Comparison of ENCODE assay signal across 23 cellular contexts in genomic region chr1:1189071-1189470, GRCh38. TPM values are rescaled to one million over a fixed set of nuclear protein-coding genes. Genes with fewer than 3 reads are reported as not detected.
"Had no signal": no experiment of that assay in that cellular context is flagged by ENCODE, and none has a peak within 500 bp of the region (broad histone marks: within the 10 kb centered on the region; RNA-seq: fewer than 3 reads in every experiment).

No MANE protein-coding gene starts in this region.

- DNase-seq: cortex of kidney; dorsolateral prefrontal cortex; effector CD8-positive, alpha-beta T cell; foreskin melanocyte; heart left ventricle; hippocampal formation; naive thymus-derived CD8-positive, alpha-beta T cell; spleen; stimulated activated CD4-positive, alpha-beta T cell treated with anti-CD3 and anti-CD28 coated beads, Interleukin-15, amount 100 ng/mL, for 24 hours; stimulated activated CD4-positive, alpha-beta T cell treated with anti-CD3 and anti-CD28 coated beads, Interleukin-1b, Interleukin-23, amount 100 ng/mL, for 48 hours; stimulated activated CD4-positive, alpha-beta T cell treated with anti-CD3 and anti-CD28 coated beads, Interleukin-4, amount 100 ng/mL, for 24 hours; testis had no signal

- H3K9me3 ChIP-seq: neutrophil, testis had no signal

- H3K4me3 Mint-ChIP-seq: naive thymus-derived CD8-positive, alpha-beta T cell; stimulated activated memory B cell treated with anti-CD40 and anti-IgM and Interleukin-4, amounts not matched to agents 10 μg/mL and 1 μg/mL and 100 μg/mL, for 72 hours; stimulated activated naive CD8-positive, alpha-beta T cell treated with anti-CD3 and anti-CD28 coated beads, Interleukin-15, Interleukin-2, amounts not matched to agents 100 ng/mL and 50 ng/mL, for 24 hours had no signal

- H3K27ac Mint-ChIP-seq: naive thymus-derived CD8-positive, alpha-beta T cell; stimulated activated memory B cell treated with anti-CD40 and anti-IgM and Interleukin-4, amounts not matched to agents 10 μg/mL and 1 μg/mL and 100 μg/mL, for 72 hours; stimulated activated naive CD8-positive, alpha-beta T cell treated with anti-CD3 and anti-CD28 coated beads, Interleukin-15, Interleukin-2, amounts not matched to agents 100 ng/mL and 50 ng/mL, for 24 hours had no signal

- H3K27ac ChIP-seq: dorsolateral prefrontal cortex, heart left ventricle, neutrophil, spleen, testis, tibial nerve had no signal

- H3K4me3 ChIP-seq: dorsolateral prefrontal cortex, heart left ventricle, spleen, testis, tibial nerve had no signal

- H3K27me3 ChIP-seq: dorsolateral prefrontal cortex, heart left ventricle, spleen, testis, tibial nerve had no signal

- H3K4me1 ChIP-seq: heart left ventricle, testis, tibial nerve had no signal

- H3K27me3 Mint-ChIP-seq: stimulated activated naive CD8-positive, alpha-beta T cell treated with anti-CD3 and anti-CD28 coated beads, Interleukin-15, Interleukin-2, amounts not matched to agents 100 ng/mL and 50 ng/mL, for 24 hours had no signal

RNA-seq across cellular contexts. Expression of gene TTLL10, which starts 15.4 kb away (rescaled TPM):
- total RNA-seq: glomerular endothelial cell; kidney epithelial cell; liver; lung microvascular endothelial cell; naive thymus-derived CD8-positive, alpha-beta T cell; osteocyte; pulmonary artery endothelial cell; skeletal muscle tissue; tibial nerve had no signal

RNA-seq across cellular contexts. Expression of gene TNFRSF18, which starts 17.3 kb away (rescaled TPM):
- total RNA-seq: osteocyte, pulmonary artery endothelial cell, testis had no signal
